19 cellular contexts compared by ENCODE assay signal in genomic region chr15:95174880-95175279, GRCh38.
DNase-seq lines count a peak whose midpoint lies in the region; ATAC-seq and TF ChIP-seq lines count a peak whose summit lies in the region.
"Had no signal": no experiment of that assay in that cellular context is flagged by ENCODE, and none has a peak within 500 bp of the region (broad histone marks: within the 10 kb centered on the region; RNA-seq: fewer than 3 reads in every experiment).

No MANE protein-coding gene starts in this region.

- peaks cover 47% of the 10 kb centered on the region for H3K4me1 Mint-ChIP-seq in nephron progenitor cell
- H3K4me1 Mint-ChIP-seq: natural killer cell had no signal

- H3K9me3 ChIP-seq in upper lobe of right lung, result no peaks in the 10 kb centered on the region
- H3K9me3 ChIP-seq: prostate gland had no signal

- TF ChIP-seq CTCF in epithelial cell of proximal tubule (conservative IDR thresholded peaks at IDR 0.05; ENCODE audit: low read depth, low read length) (no peak), nephron progenitor cell (IDR thresholded peaks at IDR 0.05) (no peak), upper lobe of right lung (IDR thresholded peaks at IDR 0.05) (no peak)

- intact Hi-C loops in upper lobe of right lung (cut with DNase I), result no loop called here

- no peak overlapping the region for H3K4me3 ChIP-seq in epithelial cell of proximal tubule (ENCODE audit: low read depth, low read length)
- H3K4me3 ChIP-seq in upper lobe of right lung, result no peak overlapping the region
- H3K4me3 ChIP-seq: dorsolateral prefrontal cortex, lung, prostate gland, stomach had no signal

- H3K4me3 Mint-ChIP-seq in nephron progenitor cell, result no peak overlapping the region
- H3K4me3 Mint-ChIP-seq: natural killer cell; T-helper 2 cell treated with Interferon-gamma antibody and Interleukin-4, amounts not matched to agents 5 μg/mL and 100 μg/mL, for 36 hours had no signal

- H3K27me3 Mint-ChIP-seq in nephron progenitor cell (ENCODE audit: low read depth, poor library complexity), result no peaks in the 10 kb centered on the region

- no peaks in the 10 kb centered on the region for H3K27me3 ChIP-seq in upper lobe of right lung
- H3K27me3 ChIP-seq: stomach had no signal

- H3K9me3 Mint-ChIP-seq in nephron progenitor cell, result peaks cover 18% of the 10 kb centered on the region
- H3K9me3 Mint-ChIP-seq: natural killer cell had no signal

- H3K4me1 ChIP-seq in upper lobe of right lung, result peaks cover 3% of the 10 kb centered on the region
- H3K4me1 ChIP-seq: prostate gland had no signal

- H3K36me3 Mint-ChIP-seq in nephron progenitor cell (ENCODE audit: low read depth), result peaks cover 8% of the 10 kb centered on the region
- H3K36me3 Mint-ChIP-seq: natural killer cell had no signal

- ATAC-seq in upper lobe of right lung, result no peak
- ATAC-seq: natural killer cell had no signal

- no peak overlapping the region for H3K27ac ChIP-seq in upper lobe of right lung

- DNase-seq in AG08395 (ENCODE audit: low spot score), result peak; percentile 40
- peak; percentile 38 for DNase-seq in LHCN-M2 (ENCODE audit: low read depth)
- DNase-seq in epithelial cell of proximal tubule (ENCODE audit: low read depth), result peak; percentile 83
- no peak for DNase-seq in nephron progenitor cell
- no peak for DNase-seq in NCI-H1436 (lab: John Stamatoyannopoulos, UW)
- no peak for DNase-seq in amygdala (lab: John Stamatoyannopoulos, UW)
- no peak for DNase-seq in NCI-H1048 (lab: John Stamatoyannopoulos, UW)
- no peak for DNase-seq in upper lobe of right lung
- DNase-seq: activated CD4-positive, alpha-beta T cell treated with anti-CD3 and anti-CD28 coated beads for 1 hour; dorsolateral prefrontal cortex; MM.1S; natural killer cell; NCI-H2029 treated with DMSO at 0.1 percent for 48 hours; NCI-H524; SIG-M5; stomach had no signal

- H3K36me3 ChIP-seq in upper lobe of right lung, result no peaks in the 10 kb centered on the region
- H3K36me3 ChIP-seq: prostate gland, stomach had no signal

- H3K27ac Mint-ChIP-seq in nephron progenitor cell, result peak overlapping the region; percentile 83
- H3K27ac Mint-ChIP-seq: natural killer cell; T-helper 2 cell treated with Interferon-gamma antibody and Interleukin-4, amounts not matched to agents 5 μg/mL and 100 μg/mL, for 36 hours had no signal

Comparison
In these comparisons a context has a peak if more than half of its experiments do, and no peak if none do; other contexts are left out.
1. DNase-seq: peak in AG08395 (single experiment), LHCN-M2 (single experiment) and epithelial cell of proximal tubule (single experiment); none in nephron progenitor cell (single experiment), NCI-H1436 (single experiment), amygdala (0 of 56), NCI-H1048 (single experiment) and upper lobe of right lung (single experiment).